ENCODE assay signal across 8 cellular contexts in genomic region chr9:131590907-131591844, GRCh38. TPM values are rescaled to one million over a fixed set of nuclear protein-coding genes. Genes with fewer than 3 reads are reported as not detected.
A peak's percentile ranks its signal among the peaks of the same experiment; 100 is the strongest.
DNase-seq lines count a peak whose midpoint lies in the region; ATAC-seq, FAIRE-seq and TF ChIP-seq lines count a peak whose summit lies in the region.

No MANE protein-coding gene starts in this region.

- H3K79me2 ChIP-seq in GM23248 (ENCODE audit: insufficient read depth) (no peaks in the 10 kb centered on the region), mammary epithelial cell (ENCODE audit: insufficient read depth, low read length) (no peaks in the 10 kb centered on the region)

- dilution Hi-C loops in mammary epithelial cell (cut with HindIII; ENCODE audit: low sequenced_read_pairs): no loop called here

- no peak overlapping the region for H3K9ac ChIP-seq in GM23248
- no peak overlapping the region for H3K9ac ChIP-seq in mammary epithelial cell (ENCODE audit: insufficient read depth, low read length)
- no peak overlapping the region for H3K9ac ChIP-seq in kidney (ENCODE audit: low read length in 2 of 2)

- H3K4me3 ChIP-seq in GM23248 (no peak overlapping the region), mammary epithelial cell (replicated peaks in 1 of 3; ENCODE audit: insufficient read depth in 1 of 3, low read depth in 2 of 3, low read length in 3 of 3) (no peak overlapping the region), kidney (ENCODE audit: low read length in 2 of 2) (no peak overlapping the region)

- no peak for ATAC-seq in HG02970 (IDR thresholded peaks at IDR 0.05; ENCODE audit: low FRiP score, unreplicated experiment)

- in situ Hi-C loops in GM23248 (cut with MboI) (no loop called here), mammary epithelial cell (cut with MboI; ENCODE audit: low sequenced_read_pairs in 2 of 2) (loop anchor here in 1 of 2 donors (5.0 to 25.0 kb wide), 2 partner anchors 151 to 671 kb away; partner anchors contain the start of gene RAPGEF1)

- no peaks in the 10 kb centered on the region for H3K27me3 ChIP-seq in GM23248 (replicated peaks; ENCODE audit: insufficient read depth)
- H3K27me3 ChIP-seq in mammary epithelial cell (ENCODE audit: insufficient read depth, low read length): no peaks in the 10 kb centered on the region

- H3K36me3 ChIP-seq in GM23248 (ENCODE audit: low read depth) (no peaks in the 10 kb centered on the region), mammary epithelial cell (ENCODE audit: insufficient read depth, low read length) (peaks cover 1% of the 10 kb centered on the region), kidney (ENCODE audit: control insufficient read depth in 1 of 2, insufficient read depth in 2 of 2, low read length in 2 of 2) (peaks cover 22 to 34% of the 10 kb centered on the region in 2 donors)

- H3K9me3 ChIP-seq in GM23248 (ENCODE audit: low read depth): no peaks in the 10 kb centered on the region
- H3K9me3 ChIP-seq in mammary epithelial cell (replicated peaks; ENCODE audit: insufficient read depth, low read length): no peaks in the 10 kb centered on the region
- no peaks in the 10 kb centered on the region for H3K9me3 ChIP-seq in kidney (ENCODE audit: control insufficient read depth in 1 of 2, low read length in 2 of 2)

- CTCF ChIA-PET in mammary epithelial cell (lab: Charles Lee; ENCODE audit: low non-redundant PET): interaction anchor here (0.5 kb wide), 1 partner anchor 317 kb away, joined by 3 read pairs; no protein-coding TSS in a partner anchor

- H2AFZ ChIP-seq in GM23248 (no peak overlapping the region), mammary epithelial cell (ENCODE audit: low read depth, low read length) (no peak overlapping the region)

- H3K4me2 ChIP-seq in GM23248 (ENCODE audit: unreplicated experiment) (no peak overlapping the region), mammary epithelial cell (ENCODE audit: insufficient read depth, low read depth, low read length) (no peak overlapping the region)

- no TSS peak for BruUV-seq in mammary epithelial cell (replicated peaks; lab: Mats Ljungman, UMichigan)

- no peaks in the 10 kb centered on the region for H3K4me1 ChIP-seq in GM23248 (ENCODE audit: insufficient read depth)
- peaks cover 6% of the 10 kb centered on the region for H3K4me1 ChIP-seq in mammary epithelial cell (ENCODE audit: insufficient read depth, low read length)
- no peaks in the 10 kb centered on the region for H3K4me1 ChIP-seq in kidney (ENCODE audit: control insufficient read depth in 1 of 2, insufficient read depth in 1 of 2, low read depth in 1 of 2, low read length in 2 of 2)

- intact Hi-C loops in mammary epithelial cell (cut with micrococcal nuclease) (loop anchor here (1.0 to 5.0 kb wide), 7 partner anchors 42 to 241 kb away; no protein-coding TSS in a partner anchor), kidney (cut with DNase I) (no loop called here)

- peak; percentile 81 to 94 for TF ChIP-seq CTCF in mammary epithelial cell (conservative IDR thresholded peaks at IDR 0.05 in 1 of 2, IDR thresholded peaks at IDR 0.05 in 1 of 2; ENCODE audit: extremely low read depth in 1 of 2, insufficient read depth in 1 of 2, low read depth in 1 of 2, low read length in 2 of 2)
- peak; percentile 87 for TF ChIP-seq CTCF in kidney (IDR thresholded peaks at IDR 0.05; ENCODE audit: borderline replicate concordance, extremely low read depth, insufficient read depth)

- WGBS in GM23248 (ENCODE audit: low coverage in 1 of 2, low lambda C conversion rate in 2 of 2, missing lambda C conversion rate in 2 of 2), 2 experiments: 62 to 66% methylated on average over 21 of the region's 21 CpGs
- WGBS in mammary epithelial cell (ENCODE audit: low coverage, missing lambda C conversion rate): 56% methylated on average over 18 of the region's 21 CpGs

- no peak overlapping the region for H3K27ac ChIP-seq in GM23248
- H3K27ac ChIP-seq in mammary epithelial cell (ENCODE audit: insufficient read depth, low read depth, low read length): no peak overlapping the region
- H3K27ac ChIP-seq in kidney (ENCODE audit: low read depth in 2 of 2, low read length in 2 of 2): no peak overlapping the region

- no peaks in the 10 kb centered on the region for H3F3A ChIP-seq in GM23248 (ENCODE audit: insufficient read depth)

- H3K9me2 ChIP-seq in GM23248 (ENCODE audit: insufficient read depth): no peaks in the 10 kb centered on the region

- peak; percentile 80 to 82 for DNase-seq in AML-193 (lab: John Stamatoyannopoulos, UW)
- peak; percentile 90 for DNase-seq in GM23248
- peak; percentile 70 for DNase-seq in NCI-H2196 treated with DMSO at 0.1 percent for 48 hours (lab: John Stamatoyannopoulos, UW; ENCODE audit: unreplicated experiment)
- peak; percentile 49 for DNase-seq in activated CD4-positive, CD25-positive, alpha-beta regulatory T cell treated with anti-CD3 and anti-CD28 coated beads, Interleukin-2, amount 50 U/mL, for 16 hours (ENCODE audit: low read depth, low spot score)
- peak; percentile 62 for DNase-seq in mammary epithelial cell
- DNase-seq in kidney: peak; percentile 92
- DNase-seq in stimulated activated CD4-positive, alpha-beta T cell treated with anti-CD3 and anti-CD28 coated beads, Interleukin-1b, Interleukin-23, amount 100 ng/mL, for 48 hours: peak; percentile 74

- no peak for FAIRE-seq in kidney (lab: Jason Lieb, UNC)

- no peaks in the 10 kb centered on the region for H4K20me1 ChIP-seq in GM23248 (ENCODE audit: insufficient read depth)
- no peaks in the 10 kb centered on the region for H4K20me1 ChIP-seq in mammary epithelial cell (ENCODE audit: insufficient read depth, low read length)

RNA-seq across cellular contexts. Expression of gene PRRT1B, which starts 45.9 kb away (rescaled TPM):
- not detected in 2 replicates for total RNA-seq in GM23248 (2014; rRNA removed; shearing (Covaris generic))
- not detected in 2 replicates for polyA plus RNA-seq in GM23248 (2016; fragmentation: Nextera tagmentation; extraction: Ambion mirVana)
- not detected for total RNA-seq in mammary epithelial cell
- not detected for polyA plus RNA-seq in mammary epithelial cell
- not detected for polyA minus RNA-seq in mammary epithelial cell
- total RNA-seq in kidney: 1.0 TPM
- polyA plus RNA-seq in kidney (ENCODE audit: insufficient read depth, low read depth, low replicate concordance): not detected
